16 cellular contexts compared by ENCODE assay signal in genomic region chrX:121902463-121902862, GRCh38.
"Had no signal": no experiment of that assay in that cellular context is flagged by ENCODE, and none has a peak within 500 bp of the region (broad histone marks: within the 10 kb centered on the region; RNA-seq: fewer than 3 reads in every experiment).

No MANE protein-coding gene starts in this region.

- ATAC-seq: activated CD4-positive, alpha-beta T cell treated with anti-CD3 and anti-CD28 coated beads for 36 hours; activated CD8-positive, alpha-beta T cell treated with anti-CD3 and anti-CD28 coated beads, Interleukin-2, amount 10 ng/mL, durations not matched to agents 7 days and 5 days; right lobe of liver had no signal

- H3K27ac ChIP-seq: colonic mucosa, hepatocyte, prostate gland, right lobe of liver, WERI-Rb-1 had no signal

- H3K4me3 Mint-ChIP-seq: activated CD4-positive, alpha-beta T cell treated with anti-CD3 and anti-CD28 coated beads for 36 hours; activated CD8-positive, alpha-beta T cell treated with anti-CD3 and anti-CD28 coated beads, Interleukin-2, amount 10 ng/mL, durations not matched to agents 7 days and 5 days; activated T-helper 1 cell treated with anti-CD3 and anti-CD28 coated beads, Interleukin-12 subunit alpha, Interleukin-12 subunit beta, Interleukin-2, Interleukin-4 antibody, amounts not matched to agents 30 ng/mL and 10 ng/mL and 1 ng/mL, durations not matched to agents 14 hours and 24 hours and 36 hours; nephron progenitor cell had no signal

- H3K27me3 Mint-ChIP-seq: activated CD4-positive, alpha-beta T cell treated with anti-CD3 and anti-CD28 coated beads for 36 hours had no signal

- H3K4me3 ChIP-seq: colonic mucosa, hepatocyte, prostate gland, right lobe of liver had no signal

- H3K27ac Mint-ChIP-seq: activated CD4-positive, alpha-beta T cell treated with anti-CD3 and anti-CD28 coated beads for 36 hours; activated CD8-positive, alpha-beta T cell treated with anti-CD3 and anti-CD28 coated beads, Interleukin-2, amount 10 ng/mL, durations not matched to agents 7 days and 5 days; activated T-helper 1 cell treated with anti-CD3 and anti-CD28 coated beads, Interleukin-12 subunit alpha, Interleukin-12 subunit beta, Interleukin-2, Interleukin-4 antibody, amounts not matched to agents 30 ng/mL and 10 ng/mL and 1 ng/mL, durations not matched to agents 14 hours and 24 hours and 36 hours; nephron progenitor cell had no signal

- H3K4me1 Mint-ChIP-seq: activated CD4-positive, alpha-beta T cell treated with anti-CD3 and anti-CD28 coated beads for 36 hours; nephron progenitor cell had no signal

- H3K4me1 ChIP-seq: colonic mucosa, prostate gland, right lobe of liver had no signal

- H3K27me3 ChIP-seq: colonic mucosa, hepatocyte, right lobe of liver had no signal

- DNase-seq: activated CD4-positive, alpha-beta T cell treated with anti-CD3 and anti-CD28 coated beads for 36 hours; activated CD8-positive, alpha-beta memory T cell treated with anti-CD3 and anti-CD28 coated beads, Interleukin-2, amount 50 U/mL, for 48 hours; activated CD8-positive, alpha-beta T cell treated with anti-CD3 and anti-CD28 coated beads, Interleukin-2, amount 10 ng/mL, durations not matched to agents 7 days and 5 days; activated naive CD4-positive, alpha-beta T cell; caudate nucleus; colonic mucosa; kidney glomerular epithelial cell; nephron progenitor cell; right lobe of liver; stimulated activated CD4-positive, alpha-beta T cell treated with anti-CD3 and anti-CD28 coated beads, Interleukin-2, amount 100 ng/mL, for 24 hours; stimulated activated naive CD4-positive, alpha-beta T cell treated with Interleukin-2 at 50 U/mL for 16 hours; T1000; WERI-Rb-1 had no signal

- H3K36me3 ChIP-seq: colonic mucosa, prostate gland, right lobe of liver, WERI-Rb-1 had no signal

- H3K9me3 ChIP-seq: colonic mucosa, prostate gland, right lobe of liver had no signal

- H3K9me3 Mint-ChIP-seq: activated T-helper 1 cell treated with anti-CD3 and anti-CD28 coated beads, Interleukin-12 subunit alpha, Interleukin-12 subunit beta, Interleukin-2, Interleukin-4 antibody, amounts not matched to agents 30 ng/mL and 10 ng/mL and 1 ng/mL, durations not matched to agents 14 hours and 24 hours and 36 hours had no signal
